In genomic region chr1:40606978-40607377, GRCh38 we compare ENCODE assay signal across 19 cellular contexts.
"Had no signal": no experiment of that assay in that cellular context is flagged by ENCODE, and none has a peak within 500 bp of the region (broad histone marks: within the 10 kb centered on the region; RNA-seq: fewer than 3 reads in every experiment).

No MANE protein-coding gene starts in this region.

- H3K4me3 Mint-ChIP-seq: naive thymus-derived CD4-positive, alpha-beta T cell; nephron progenitor cell; stimulated activated memory B cell treated with anti-CD40 and anti-IgM and Interleukin-4, amounts not matched to agents 10 μg/mL and 1 μg/mL and 100 μg/mL, for 72 hours; stimulated activated naive CD8-positive, alpha-beta T cell treated with anti-CD3 and anti-CD28 coated beads, Interleukin-15, Interleukin-2, amounts not matched to agents 100 ng/mL and 50 ng/mL, for 24 hours had no signal

- H3K27me3 ChIP-seq: gastrocnemius medialis, right atrium auricular region, tibial artery, upper lobe of left lung, vagina had no signal

- H3K36me3 Mint-ChIP-seq: naive thymus-derived CD4-positive, alpha-beta T cell; stimulated activated memory B cell treated with anti-CD40 and anti-IgM and Interleukin-4, amounts not matched to agents 10 μg/mL and 1 μg/mL and 100 μg/mL, for 72 hours had no signal

- H3K27ac ChIP-seq: esophagus muscularis mucosa, gastrocnemius medialis, heart right ventricle, left ventricle myocardium inferior, right atrium auricular region, tibial artery, upper lobe of left lung, vagina had no signal

- H3K36me3 ChIP-seq: esophagus muscularis mucosa, gastrocnemius medialis, heart right ventricle, left ventricle myocardium inferior, right atrium auricular region, tibial artery, upper lobe of left lung, vagina had no signal

- H3K27ac Mint-ChIP-seq: nephron progenitor cell; stimulated activated memory B cell treated with anti-CD40 and anti-IgM and Interleukin-4, amounts not matched to agents 10 μg/mL and 1 μg/mL and 100 μg/mL, for 72 hours; stimulated activated naive CD8-positive, alpha-beta T cell treated with anti-CD3 and anti-CD28 coated beads, Interleukin-15, Interleukin-2, amounts not matched to agents 100 ng/mL and 50 ng/mL, for 24 hours had no signal

- H3K4me1 ChIP-seq: esophagus muscularis mucosa, gastrocnemius medialis, heart right ventricle, left ventricle myocardium inferior, right atrium auricular region, tibial artery, upper lobe of left lung, vagina had no signal

- H3K4me3 ChIP-seq: esophagus muscularis mucosa, gastrocnemius medialis, heart right ventricle, left ventricle myocardium inferior, right atrium auricular region, smooth muscle cell, tibial artery, upper lobe of left lung, vagina had no signal

- H3K9me3 Mint-ChIP-seq: naive thymus-derived CD4-positive, alpha-beta T cell; nephron progenitor cell; stimulated activated memory B cell treated with anti-CD40 and anti-IgM and Interleukin-4, amounts not matched to agents 10 μg/mL and 1 μg/mL and 100 μg/mL, for 72 hours; stimulated activated naive CD8-positive, alpha-beta T cell treated with anti-CD3 and anti-CD28 coated beads, Interleukin-15, Interleukin-2, amounts not matched to agents 100 ng/mL and 50 ng/mL, for 24 hours had no signal

- H3K4me1 Mint-ChIP-seq: naive thymus-derived CD4-positive, alpha-beta T cell; nephron progenitor cell; stimulated activated memory B cell treated with anti-CD40 and anti-IgM and Interleukin-4, amounts not matched to agents 10 μg/mL and 1 μg/mL and 100 μg/mL, for 72 hours had no signal

- DNase-seq: cortex of kidney; effector memory CD4-positive, alpha-beta T cell; gastrocnemius medialis; heart right ventricle; hypothalamus; kidney glomerular epithelial cell; left ventricle myocardium inferior; mesendoderm; naive thymus-derived CD4-positive, alpha-beta T cell; nephron progenitor cell; stimulated activated CD4-positive, alpha-beta T cell treated with anti-CD3 and anti-CD28 coated beads, Interleukin-2, amount 100 ng/mL, for 48 hours; tibial artery; upper lobe of left lung had no signal

- H3K9me3 ChIP-seq: esophagus muscularis mucosa, gastrocnemius medialis, heart right ventricle, left ventricle myocardium inferior, right atrium auricular region, tibial artery, upper lobe of left lung, vagina had no signal

- ATAC-seq: gastrocnemius medialis; naive thymus-derived CD4-positive, alpha-beta T cell had no signal
